18 cellular contexts compared by ENCODE assay signal in genomic region chr13:63094069-63094468, GRCh38.
DNase-seq lines count a peak whose midpoint lies in the region; ATAC-seq and TF ChIP-seq lines count a peak whose summit lies in the region.
"Had no signal": no experiment of that assay in that cellular context is flagged by ENCODE, and none has a peak within 500 bp of the region (broad histone marks: within the 10 kb centered on the region; RNA-seq: fewer than 3 reads in every experiment).

No MANE protein-coding gene starts in this region.

- H3K4me1 ChIP-seq in HCT116 (ENCODE audit: control insufficient read depth in 1 of 2, insufficient read depth in 2 of 2, low read length in 2 of 2) (no peaks in the 10 kb centered on the region), Karpas-422 (ENCODE audit: low read length) (no peaks in the 10 kb centered on the region)
- H3K4me1 ChIP-seq: A549; BLaER1 treated with 17β-estradiol and CSF1 and Interleukin-3, amounts not matched to agents 10 nM and 100 nM; Caco-2 had no signal

- peaks cover 4% of the 10 kb centered on the region for H3K36me3 Mint-ChIP-seq in natural killer cell treated with Interleukin-12 subunit alpha and Interleukin-12 subunit beta and Interleukin-15 and Interleukin-18, amount 100 ng/mL, for 72 hours
- H3K36me3 Mint-ChIP-seq: CD8-positive, alpha-beta T cell had no signal

- H3K9me3 Mint-ChIP-seq in natural killer cell treated with Interleukin-12 subunit alpha and Interleukin-12 subunit beta and Interleukin-15 and Interleukin-18, amount 100 ng/mL, for 72 hours, result peaks cover 13% of the 10 kb centered on the region

- H3K4me2 ChIP-seq in HCT116 (ENCODE audit: low read length) (no peak overlapping the region), Karpas-422 (ENCODE audit: low read depth, low read length, poor library complexity, severe bottlenecking) (no peak overlapping the region)
- H3K4me2 ChIP-seq: A549; BLaER1 treated with 17β-estradiol and CSF1 and Interleukin-3, amounts not matched to agents 10 nM and 100 nM had no signal

- H3K27me3 ChIP-seq in HCT116 (ENCODE audit: insufficient read depth, low read length) (no peaks in the 10 kb centered on the region), Karpas-422 (ENCODE audit: low read length) (no peaks in the 10 kb centered on the region)
- H3K27me3 ChIP-seq: BLaER1 treated with 17β-estradiol and CSF1 and Interleukin-3, amounts not matched to agents 10 nM and 100 nM had no signal

- H3K79me2 ChIP-seq in HCT116 (ENCODE audit: insufficient read depth, low read length) (no peaks in the 10 kb centered on the region), Karpas-422 (ENCODE audit: low read length) (no peaks in the 10 kb centered on the region)

- H3K4me1 Mint-ChIP-seq in natural killer cell treated with Interleukin-12 subunit alpha and Interleukin-12 subunit beta and Interleukin-15 and Interleukin-18, amount 100 ng/mL, for 72 hours (ENCODE audit: low read depth in 2 of 2), result no peaks in the 10 kb centered on the region
- H3K4me1 Mint-ChIP-seq: B cell had no signal

- H3K27me3 Mint-ChIP-seq in natural killer cell treated with Interleukin-12 subunit alpha and Interleukin-12 subunit beta and Interleukin-15 and Interleukin-18, amount 100 ng/mL, for 72 hours, result no peaks in the 10 kb centered on the region
- H3K27me3 Mint-ChIP-seq: B cell; CD4-positive, alpha-beta T cell had no signal

- POLR2A ChIA-PET in HCT116 (lab: Charles Lee), result no interaction called here

- CTCF ChIA-PET in HCT116 (lab: Charles Lee), result no interaction called here

- H3K27ac Mint-ChIP-seq in natural killer cell treated with Interleukin-12 subunit alpha and Interleukin-12 subunit beta and Interleukin-15 and Interleukin-18, amount 100 ng/mL, for 72 hours, result no peak overlapping the region
- H3K27ac Mint-ChIP-seq: B cell; CD4-positive, alpha-beta T cell; CD8-positive, alpha-beta T cell had no signal

- no peak for TF ChIP-seq POLR2A in HCT116 (IDR thresholded peaks at IDR 0.05; ENCODE audit: borderline replicate concordance, extremely low read depth, insufficient read depth, insufficient read length)

- intact Hi-C loops in HCT116 (cut with micrococcal nuclease), result no loop called here

- no peak for TF ChIP-seq RAD21 in HCT116 (IDR thresholded peaks at IDR 0.05; ENCODE audit: low read depth)

- H3K36me3 ChIP-seq in HCT116 (ENCODE audit: control insufficient read depth in 1 of 2, insufficient read depth in 2 of 2, low read length in 2 of 2), result no peaks in the 10 kb centered on the region
- no peaks in the 10 kb centered on the region for H3K36me3 ChIP-seq in Karpas-422 (ENCODE audit: insufficient read depth, low read length)
- H3K36me3 ChIP-seq: BLaER1 treated with 17β-estradiol and CSF1 and Interleukin-3, amounts not matched to agents 10 nM and 100 nM had no signal

- no TSS peak for BruUV-seq in HCT116 (replicated peaks; lab: Mats Ljungman, UMichigan)

- H3K9me3 ChIP-seq in HCT116 (ENCODE audit: control insufficient read depth in 1 of 2, insufficient read depth in 1 of 2, low read depth in 1 of 2, low read length in 2 of 2) (no peaks in the 10 kb centered on the region), Karpas-422 (ENCODE audit: low read length) (no peaks in the 10 kb centered on the region)
- H3K9me3 ChIP-seq: A549; BLaER1 treated with 17β-estradiol and CSF1 and Interleukin-3, amounts not matched to agents 10 nM and 100 nM; Caco-2 had no signal

- H2AFZ ChIP-seq in HCT116 (ENCODE audit: low read depth, low read length, poor library complexity, severe bottlenecking) (peak overlapping the region; percentile 31), Karpas-422 (ENCODE audit: low read length) (peak overlapping the region; percentile 2; the same call in 1 of the 2 replicates)

- RAD21 ChIA-PET in HCT116 (lab: Charles Lee; ENCODE audit: low non-redundant PET in 1 of 2, low total read pairs in 2 of 2, uncharacterized antibody in 2 of 2, unreplicated experiment in 2 of 2), result no interaction called here

- ATAC-seq in HCT116, result no peak
- ATAC-seq in SK-N-SH treated with all-trans-retinoic acid at 6 μM for 48 hours, result no peak
- ATAC-seq in natural killer cell treated with Interleukin-12 subunit alpha and Interleukin-12 subunit beta and Interleukin-15 and Interleukin-18, amount 100 ng/mL, for 72 hours, result no peak
- ATAC-seq: A549; CD8-positive, alpha-beta T cell; GM12878 had no signal

- H3K27ac ChIP-seq in HCT116 (ENCODE audit: low read depth, low read length) (no peak overlapping the region), Karpas-422 (ENCODE audit: low read length) (no peak overlapping the region)
- H3K27ac ChIP-seq: 22Rv1; A549; BLaER1 treated with 17β-estradiol and CSF1 and Interleukin-3, amounts not matched to agents 10 nM and 100 nM; C4-2B had no signal

- H3K9me2 ChIP-seq in HCT116 (ENCODE audit: insufficient read depth) (no peaks in the 10 kb centered on the region), Karpas-422 (replicated peaks; ENCODE audit: insufficient read depth, low read length) (no peaks in the 10 kb centered on the region)

- DNase-seq in HCT116 (ENCODE audit: low read depth, low spot score), result no peak
- no peak for DNase-seq in Karpas-422
- DNase-seq in stimulated activated CD4-positive, alpha-beta T cell treated with anti-CD3 and anti-CD28 coated beads, Interleukin-4, amount 100 ng/mL, for 4 hours, result no peak
- DNase-seq in natural killer cell treated with Interleukin-12 subunit alpha and Interleukin-12 subunit beta and Interleukin-15 and Interleukin-18, amount 100 ng/mL, for 72 hours (ENCODE audit: low spot score), result no peak
- DNase-seq in NCI-H1694 (lab: John Stamatoyannopoulos, UW), result no peak
- DNase-seq: AML-193; Caco-2; Calu3; CD4-positive, alpha-beta T cell; CD8-positive, alpha-beta T cell; DMS79 treated with DMSO at 0.1 percent for 48 hours had no signal

- H4K20me1 ChIP-seq in HCT116 (ENCODE audit: insufficient read depth), result no peaks in the 10 kb centered on the region; the same call in 1 of the 2 replicates
- no peaks in the 10 kb centered on the region for H4K20me1 ChIP-seq in Karpas-422 (ENCODE audit: insufficient read depth, low read depth, low read length)
- H4K20me1 ChIP-seq: BLaER1 treated with 17β-estradiol and CSF1 and Interleukin-3, amounts not matched to agents 10 nM and 100 nM had no signal

- no peak overlapping the region for H3K4me3 ChIP-seq in HCT116 (replicated peaks in 1 of 2; ENCODE audit: low read depth in 1 of 2, low read length in 2 of 2)
- H3K4me3 ChIP-seq in Karpas-422 (ENCODE audit: low read length), result no peak overlapping the region
- H3K4me3 ChIP-seq: A549; BLaER1 treated with 17β-estradiol and CSF1 and Interleukin-3, amounts not matched to agents 10 nM and 100 nM; GM12878 had no signal

- no peak overlapping the region for H3K9ac ChIP-seq in HCT116 (ENCODE audit: low read length)
- no peak overlapping the region for H3K9ac ChIP-seq in Karpas-422 (ENCODE audit: low read length)
- H3K9ac ChIP-seq: BLaER1 treated with 17β-estradiol and CSF1 and Interleukin-3, amounts not matched to agents 10 nM and 100 nM had no signal

- TF ChIP-seq CTCF in HCT116 (IDR thresholded peaks at IDR 0.05 in 2 of 3, conservative IDR thresholded peaks at IDR 0.05 in 1 of 3; ENCODE audit: borderline replicate concordance in 1 of 3, insufficient read depth in 1 of 3, low read depth in 2 of 3, low read length in 2 of 3), result no peak

- H3K4me3 Mint-ChIP-seq in natural killer cell treated with Interleukin-12 subunit alpha and Interleukin-12 subunit beta and Interleukin-15 and Interleukin-18, amount 100 ng/mL, for 72 hours, result no peak overlapping the region
- H3K4me3 Mint-ChIP-seq: B cell; CD4-positive, alpha-beta T cell; CD8-positive, alpha-beta T cell had no signal

TF ChIP-seq in HCT116, 20 proteins besides CTCF, POLR2A, EP300 and RAD21:
- TF ChIP-seq CEBPB (IDR thresholded peaks at IDR 0.05; ENCODE audit: low read depth), result no peak
- TF ChIP-seq ELF1 (IDR thresholded peaks at IDR 0.05; ENCODE audit: borderline replicate concordance, low read depth), result no peak
- TF ChIP-seq TCF7L2 (IDR thresholded peaks at IDR 0.05; ENCODE audit: borderline replicate concordance, extremely low read depth, insufficient read depth, insufficient read length), result no peak
- no peak for TF ChIP-seq MAX (IDR thresholded peaks at IDR 0.05)
- no peak for TF ChIP-seq CBX3 (IDR thresholded peaks at IDR 0.05; ENCODE audit: low read depth)
- no peak for TF ChIP-seq EZH2phosphoT487 (IDR thresholded peaks at IDR 0.05; ENCODE audit: borderline replicate concordance)

TF ChIP-seq in SK-N-SH treated with all-trans-retinoic acid at 6 μM for 48 hours, 23 proteins besides CTCF, POLR2A, EP300 and RAD21:
- peak; percentile 81 for TF ChIP-seq ISL1 (CRISPR knock-in tag; IDR thresholded peaks at IDR 0.05)
- no peak for TF ChIP-seq RARB (CRISPR knock-in tag; IDR thresholded peaks at IDR 0.05)
- TF ChIP-seq ESRRG (CRISPR knock-in tag; IDR thresholded peaks at IDR 0.05), result no peak
- TF ChIP-seq TCF4 (CRISPR knock-in tag; IDR thresholded peaks at IDR 0.05; ENCODE audit: borderline replicate concordance), result peak; percentile 44; the same call in 1 of the 2 replicates
- no peak for TF ChIP-seq ZNF8 (CRISPR knock-in tag; IDR thresholded peaks at IDR 0.05)
